8 cellular contexts compared by ENCODE assay signal in the genomic region with DNA sequence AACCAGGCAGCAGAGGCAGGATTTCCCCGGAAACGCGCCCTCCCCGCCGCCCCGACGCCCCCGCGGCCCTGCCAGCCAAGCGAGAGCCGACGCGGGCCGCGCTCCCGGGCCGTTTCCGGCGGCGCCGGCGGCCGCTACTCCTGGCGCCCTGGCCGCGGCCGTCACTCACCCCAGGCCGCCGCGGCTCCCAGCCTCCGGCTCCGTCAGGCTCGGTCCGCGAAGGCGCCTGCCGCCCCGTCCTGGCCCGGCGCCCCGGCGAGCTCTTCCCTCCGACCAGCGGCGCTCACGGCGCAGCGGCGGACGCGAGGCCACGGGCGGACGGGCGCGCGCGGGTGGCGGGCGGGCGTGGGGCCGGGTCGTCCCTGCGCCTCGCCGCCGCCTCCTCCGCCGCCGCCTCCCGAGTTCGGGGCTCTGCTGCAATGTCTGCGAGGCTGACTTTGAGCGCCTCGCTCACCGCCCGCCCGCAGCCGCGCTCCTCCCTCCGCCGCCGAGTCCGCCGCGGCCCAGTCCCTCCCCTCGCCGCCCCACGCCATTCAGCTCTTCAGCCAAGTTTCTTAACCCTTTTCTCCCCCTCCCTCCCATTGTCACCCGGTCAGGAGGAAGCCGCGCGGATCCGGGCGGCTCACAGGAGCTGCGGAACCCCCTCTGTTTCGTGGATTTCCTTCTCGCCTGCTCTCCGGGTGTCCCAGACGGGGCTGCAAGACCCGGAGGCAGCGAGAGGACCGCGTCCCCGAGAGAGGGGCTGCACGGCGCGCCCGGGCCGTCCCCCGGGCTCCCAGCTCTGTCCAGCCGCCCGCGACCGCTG. TPM values are rescaled to one million over a fixed set of nuclear protein-coding genes. Genes with fewer than 3 reads are reported as not detected.
A peak's percentile ranks its signal among the peaks of the same experiment; 100 is the strongest.
DNase-seq lines count a peak whose midpoint lies in the region; ATAC-seq, FAIRE-seq and TF ChIP-seq lines count a peak whose summit lies in the region.

A gene with protein sequence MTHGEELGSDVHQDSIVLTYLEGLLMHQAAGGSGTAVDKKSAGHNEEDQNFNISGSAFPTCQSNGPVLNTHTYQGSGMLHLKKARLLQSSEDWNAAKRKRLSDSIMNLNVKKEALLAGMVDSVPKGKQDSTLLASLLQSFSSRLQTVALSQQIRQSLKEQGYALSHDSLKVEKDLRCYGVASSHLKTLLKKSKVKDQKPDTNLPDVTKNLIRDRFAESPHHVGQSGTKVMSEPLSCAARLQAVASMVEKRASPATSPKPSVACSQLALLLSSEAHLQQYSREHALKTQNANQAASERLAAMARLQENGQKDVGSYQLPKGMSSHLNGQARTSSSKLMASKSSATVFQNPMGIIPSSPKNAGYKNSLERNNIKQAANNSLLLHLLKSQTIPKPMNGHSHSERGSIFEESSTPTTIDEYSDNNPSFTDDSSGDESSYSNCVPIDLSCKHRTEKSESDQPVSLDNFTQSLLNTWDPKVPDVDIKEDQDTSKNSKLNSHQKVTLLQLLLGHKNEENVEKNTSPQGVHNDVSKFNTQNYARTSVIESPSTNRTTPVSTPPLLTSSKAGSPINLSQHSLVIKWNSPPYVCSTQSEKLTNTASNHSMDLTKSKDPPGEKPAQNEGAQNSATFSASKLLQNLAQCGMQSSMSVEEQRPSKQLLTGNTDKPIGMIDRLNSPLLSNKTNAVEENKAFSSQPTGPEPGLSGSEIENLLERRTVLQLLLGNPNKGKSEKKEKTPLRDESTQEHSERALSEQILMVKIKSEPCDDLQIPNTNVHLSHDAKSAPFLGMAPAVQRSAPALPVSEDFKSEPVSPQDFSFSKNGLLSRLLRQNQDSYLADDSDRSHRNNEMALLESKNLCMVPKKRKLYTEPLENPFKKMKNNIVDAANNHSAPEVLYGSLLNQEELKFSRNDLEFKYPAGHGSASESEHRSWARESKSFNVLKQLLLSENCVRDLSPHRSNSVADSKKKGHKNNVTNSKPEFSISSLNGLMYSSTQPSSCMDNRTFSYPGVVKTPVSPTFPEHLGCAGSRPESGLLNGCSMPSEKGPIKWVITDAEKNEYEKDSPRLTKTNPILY (N-terminal part only) (minus strand): TSS at position 425 of the 805 bp plus-strand sequence. CDS start 96,808 bp downstream, outside the sequence.

- no peaks in the 10 kb centered on the region for H3K9me3 ChIP-seq in small intestine (ENCODE audit: control insufficient read depth, low read depth)
- H3K9me3 ChIP-seq in OCI-LY7 (ENCODE audit: low read length): no peaks in the 10 kb centered on the region

- H2AFZ ChIP-seq in OCI-LY7 (ENCODE audit: low read length): no peak within 1 kb of the TSS

- H3K4me1 Mint-ChIP-seq in WTC11: peaks cover 45% of the 10 kb centered on the region

- no peaks in the 10 kb centered on the region for H3K36me3 Mint-ChIP-seq in WTC11

- H3K27ac ChIP-seq in small intestine (ENCODE audit: low read depth in 1 of 2, low read length in 1 of 2): peak within 1 kb of the TSS; percentile 89 to 94
- no peak within 1 kb of the TSS for H3K27ac ChIP-seq in OCI-LY7 (ENCODE audit: low read depth, low read length, poor library complexity, severe bottlenecking)

- 0% methylated on average over 46 to 115 of the region's 115 CpGs for WGBS in small intestine, 3 donors

- H3K4me3 Mint-ChIP-seq in WTC11: peak within 1 kb of the TSS; percentile 96

- TF ChIP-seq CTCF in WTC11 (IDR thresholded peaks at IDR 0.05) (no peak), bronchial epithelial cell (IDR thresholded peaks at IDR 0.05; ENCODE audit: insufficient read depth, low read length, severe bottlenecking) (no peak), OCI-LY7 (conservative IDR thresholded peaks at IDR 0.05; ENCODE audit: low read length) (no peak)

- POLR2A ChIA-PET in WTC11 (lab: Charles Lee): interaction anchor here (1.0 to 1.2 kb wide), 2 partner anchors 24 to 488 kb away, joined by 4 read pairs; no protein-coding TSS in a partner anchor
- POLR2A ChIA-PET in OCI-LY7 (lab: Charles Lee): no interaction called here

- no peaks in the 10 kb centered on the region for H4K20me1 ChIP-seq in OCI-LY7 (ENCODE audit: insufficient read depth, low read length)

- no peak within 1 kb of the TSS for H3K4me2 ChIP-seq in OCI-LY7 (ENCODE audit: low read length)

- ATAC-seq in HG02759 (IDR thresholded peaks at IDR 0.05; ENCODE audit: unreplicated experiment): peak; percentile 83
- ATAC-seq in WTC11: peak; percentile 75

- H3K27me3 ChIP-seq in bronchial epithelial cell (ENCODE audit: control insufficient read depth, insufficient read depth, low read length) (no peaks in the 10 kb centered on the region), small intestine (ENCODE audit: control insufficient read depth in 2 of 2, insufficient read depth in 2 of 2, low read length in 2 of 2) (no peaks in the 10 kb centered on the region)

- no peaks in the 10 kb centered on the region for H3K79me2 ChIP-seq in OCI-LY7 (ENCODE audit: insufficient read depth, low read depth, low read length)

- peaks cover 0 to 4% of the 10 kb centered on the region in 2 donors for H3K4me1 ChIP-seq in small intestine (ENCODE audit: control insufficient read depth in 2 of 2, insufficient read depth in 1 of 2, low read depth in 1 of 2, low read length in 1 of 2)
- no peaks in the 10 kb centered on the region for H3K4me1 ChIP-seq in OCI-LY7 (ENCODE audit: insufficient read depth, low read length, poor library complexity, severe bottlenecking)

- CTCF ChIA-PET in WTC11 (lab: Charles Lee) (interaction anchor here (0.6 to 1.6 kb wide), 7 partner anchors 14 to 669 kb away, joined by 3 to 10 read pairs (median 3); no protein-coding TSS in a partner anchor), OCI-LY7 (lab: Charles Lee; ENCODE audit: unreplicated experiment) (interaction anchor here (0.6 kb wide), 1 partner anchor 628 kb away, joined by 3 read pairs; no protein-coding TSS in a partner anchor)

- FAIRE-seq in GM12892 (lab: Jason Lieb, UNC) (peak; percentile 70), bronchial epithelial cell (lab: Jason Lieb, UNC) (no peak), small intestine (lab: Jason Lieb, UNC) (no peak)

- intact Hi-C loops in OCI-LY7 (cut with micrococcal nuclease; ENCODE audit: unreplicated experiment): no loop called here

- peak within 1 kb of the TSS; percentile 62 for H3K4me3 ChIP-seq in bronchial epithelial cell (ENCODE audit: low read depth, low read length)
- H3K4me3 ChIP-seq in small intestine (ENCODE audit: low read depth in 1 of 2, low read length in 2 of 2): peak within 1 kb of the TSS; percentile 97
- H3K4me3 ChIP-seq in OCI-LY7 (ENCODE audit: low read depth, low read length, poor library complexity, severe bottlenecking): no peak within 1 kb of the TSS

- H3K9me3 Mint-ChIP-seq in WTC11: no peaks in the 10 kb centered on the region

- H3K9me2 ChIP-seq in OCI-LY7 (ENCODE audit: insufficient read depth, low read length): no peaks in the 10 kb centered on the region

- H3K36me3 ChIP-seq in bronchial epithelial cell (ENCODE audit: control insufficient read depth, insufficient read depth, low read length) (no peaks in the 10 kb centered on the region), small intestine (ENCODE audit: control insufficient read depth in 2 of 2, insufficient read depth in 2 of 2, low read length in 2 of 2) (no peaks in the 10 kb centered on the region), OCI-LY7 (ENCODE audit: insufficient read depth, low read length) (no peaks in the 10 kb centered on the region)

- peaks cover 40% of the 10 kb centered on the region for H3K27me3 Mint-ChIP-seq in WTC11 (ENCODE audit: low read depth)

- TF ChIP-seq POLR2A in GM12892 (IDR thresholded peaks at IDR 0.05; ENCODE audit: low read depth, low read length): peak; percentile 52; the same call in 1 of the 2 replicates

- DNase-seq in GM12892 (ENCODE audit: insufficient read length): peak; percentile 51
- DNase-seq in NCI-H2029 (lab: John Stamatoyannopoulos, UW): peak; percentile 33
- peak; percentile 74 for DNase-seq in WTC11 (ENCODE audit: low spot score)
- peak; percentile 61 for DNase-seq in bronchial epithelial cell (ENCODE audit: low read depth)
- DNase-seq in iPS-NIHi7 (ENCODE audit: extremely low spot score): peak; percentile 80
- peak; percentile 91 for DNase-seq in small intestine
- no peak for DNase-seq in OCI-LY7 (ENCODE audit: low spot score)

- peak within 1 kb of the TSS; percentile 92 for H3K27ac Mint-ChIP-seq in WTC11

- BruUV-seq in OCI-LY7 (replicated peaks; lab: Mats Ljungman, UMichigan): no TSS peak

TF ChIP-seq in WTC11, 78 proteins besides CTCF, POLR2A, EP300 and RAD21:
- TF ChIP-seq NR1H2 (CRISPR knock-in tag; IDR thresholded peaks at IDR 0.05): no peak
- TF ChIP-seq GABPB1 (CRISPR knock-in tag; IDR thresholded peaks at IDR 0.05): 0 out of 2 replicates have a peak, but pooled peaks have one; percentile 17
- 0 out of 2 replicates have a peak, but pooled peaks have one; percentile 38 for TF ChIP-seq KAT7 (CRISPR knock-in tag; IDR thresholded peaks at IDR 0.05; ENCODE audit: borderline replicate concordance)
- TF ChIP-seq ESRRA (CRISPR knock-in tag; IDR thresholded peaks at IDR 0.05; ENCODE audit: borderline replicate concordance): no peak
- no peak for TF ChIP-seq GRHL2 (CRISPR knock-in tag; IDR thresholded peaks at IDR 0.05; ENCODE audit: insufficient replicate concordance, severe bottlenecking)
- TF ChIP-seq ZNF232 (CRISPR knock-in tag; IDR thresholded peaks at IDR 0.05): no peak

RNA-seq across cellular contexts. Expression of the gene that starts here (rescaled TPM):
- 2.0 TPM for polyA plus RNA-seq in GM12892 (2012; ENCODE audit: missing spikeins)
- total RNA-seq in WTC11 (2021) (8.0 to 10.3 TPM (median 8.8 TPM) in 3 replicates), bronchial epithelial cell (48.8 and 64.0 TPM in 2 replicates), OCI-LY7 (2022) (not detected in 2 replicates)
- polyA plus RNA-seq in small intestine: 10 to 100 TPM in 2 of 3 donors, 1 to 10 TPM in 1; 10.0 to 15.7 (median 12.3) TPM
- total RNA-seq in OCI-LY7 (2014; rRNA removed; shearing (Covaris generic)): not detected in 2 replicates
